Comparison of ENCODE assay signal across 1 cellular context in the genomic region with DNA sequence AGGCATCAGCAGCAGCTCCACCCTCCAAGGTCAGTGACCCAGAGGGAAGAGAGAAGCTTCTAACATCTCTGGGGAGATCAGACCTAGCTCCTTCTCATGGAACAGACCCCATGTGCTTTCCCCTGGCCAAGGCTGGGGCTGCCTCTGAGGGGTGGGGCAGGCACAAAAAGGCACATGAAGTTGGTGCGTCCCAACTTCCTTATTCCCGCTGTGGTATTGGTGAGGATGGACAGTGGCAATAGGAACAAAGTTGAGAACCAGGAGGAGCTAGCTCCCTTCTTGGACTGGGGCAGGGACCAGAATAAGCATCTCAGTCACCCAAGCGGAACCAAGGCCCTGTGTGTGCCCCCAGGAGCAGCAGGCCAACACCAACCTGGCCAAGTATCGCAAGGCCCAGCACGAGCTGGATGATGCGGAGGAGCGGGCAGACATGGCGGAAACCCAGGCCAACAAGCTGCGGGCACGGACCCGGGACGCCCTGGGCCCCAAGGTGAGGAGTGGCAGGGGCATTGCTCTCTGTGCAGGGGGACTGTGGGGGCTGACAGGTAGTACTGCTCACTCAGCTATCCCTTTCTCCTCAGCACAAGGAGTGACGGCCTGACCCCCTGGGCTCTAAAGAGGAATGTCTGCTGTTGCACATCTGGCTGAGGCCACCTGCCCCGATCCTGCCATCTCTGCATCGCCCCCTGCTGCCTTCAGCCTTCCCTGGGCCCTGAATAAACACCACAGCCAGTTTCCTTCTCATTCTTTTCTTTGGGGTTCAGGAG.
TF ChIP-seq lines count a peak whose summit lies in the region.

No MANE protein-coding gene starts in this region.

TF ChIP-seq in WTC11, 78 proteins besides CTCF, POLR2A, EP300 and RAD21 (continued from another document):
- TF ChIP-seq, protein P1, sequence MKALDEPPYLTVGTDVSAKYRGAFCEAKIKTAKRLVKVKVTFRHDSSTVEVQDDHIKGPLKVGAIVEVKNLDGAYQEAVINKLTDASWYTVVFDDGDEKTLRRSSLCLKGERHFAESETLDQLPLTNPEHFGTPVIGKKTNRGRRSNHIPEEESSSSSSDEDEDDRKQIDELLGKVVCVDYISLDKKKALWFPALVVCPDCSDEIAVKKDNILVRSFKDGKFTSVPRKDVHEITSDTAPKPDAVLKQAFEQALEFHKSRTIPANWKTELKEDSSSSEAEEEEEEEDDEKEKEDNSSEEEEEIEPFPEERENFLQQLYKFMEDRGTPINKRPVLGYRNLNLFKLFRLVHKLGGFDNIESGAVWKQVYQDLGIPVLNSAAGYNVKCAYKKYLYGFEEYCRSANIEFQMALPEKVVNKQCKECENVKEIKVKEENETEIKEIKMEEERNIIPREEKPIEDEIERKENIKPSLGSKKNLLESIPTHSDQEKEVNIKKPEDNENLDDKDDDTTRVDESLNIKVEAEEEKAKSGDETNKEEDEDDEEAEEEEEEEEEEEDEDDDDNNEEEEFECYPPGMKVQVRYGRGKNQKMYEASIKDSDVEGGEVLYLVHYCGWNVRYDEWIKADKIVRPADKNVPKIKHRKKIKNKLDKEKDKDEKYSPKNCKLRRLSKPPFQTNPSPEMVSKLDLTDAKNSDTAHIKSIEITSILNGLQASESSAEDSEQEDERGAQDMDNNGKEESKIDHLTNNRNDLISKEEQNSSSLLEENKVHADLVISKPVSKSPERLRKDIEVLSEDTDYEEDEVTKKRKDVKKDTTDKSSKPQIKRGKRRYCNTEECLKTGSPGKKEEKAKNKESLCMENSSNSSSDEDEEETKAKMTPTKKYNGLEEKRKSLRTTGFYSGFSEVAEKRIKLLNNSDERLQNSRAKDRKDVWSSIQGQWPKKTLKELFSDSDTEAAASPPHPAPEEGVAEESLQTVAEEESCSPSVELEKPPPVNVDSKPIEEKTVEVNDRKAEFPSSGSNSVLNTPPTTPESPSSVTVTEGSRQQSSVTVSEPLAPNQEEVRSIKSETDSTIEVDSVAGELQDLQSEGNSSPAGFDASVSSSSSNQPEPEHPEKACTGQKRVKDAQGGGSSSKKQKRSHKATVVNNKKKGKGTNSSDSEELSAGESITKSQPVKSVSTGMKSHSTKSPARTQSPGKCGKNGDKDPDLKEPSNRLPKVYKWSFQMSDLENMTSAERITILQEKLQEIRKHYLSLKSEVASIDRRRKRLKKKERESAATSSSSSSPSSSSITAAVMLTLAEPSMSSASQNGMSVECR (CRISPR knock-in tag; IDR thresholded peaks at IDR 0.05; ENCODE audit: borderline replicate concordance): no peak
- no peak for TF ChIP-seq NR1H2 (CRISPR knock-in tag; IDR thresholded peaks at IDR 0.05)
